ENCODE assay signal across 9 cellular contexts in the genomic region with DNA sequence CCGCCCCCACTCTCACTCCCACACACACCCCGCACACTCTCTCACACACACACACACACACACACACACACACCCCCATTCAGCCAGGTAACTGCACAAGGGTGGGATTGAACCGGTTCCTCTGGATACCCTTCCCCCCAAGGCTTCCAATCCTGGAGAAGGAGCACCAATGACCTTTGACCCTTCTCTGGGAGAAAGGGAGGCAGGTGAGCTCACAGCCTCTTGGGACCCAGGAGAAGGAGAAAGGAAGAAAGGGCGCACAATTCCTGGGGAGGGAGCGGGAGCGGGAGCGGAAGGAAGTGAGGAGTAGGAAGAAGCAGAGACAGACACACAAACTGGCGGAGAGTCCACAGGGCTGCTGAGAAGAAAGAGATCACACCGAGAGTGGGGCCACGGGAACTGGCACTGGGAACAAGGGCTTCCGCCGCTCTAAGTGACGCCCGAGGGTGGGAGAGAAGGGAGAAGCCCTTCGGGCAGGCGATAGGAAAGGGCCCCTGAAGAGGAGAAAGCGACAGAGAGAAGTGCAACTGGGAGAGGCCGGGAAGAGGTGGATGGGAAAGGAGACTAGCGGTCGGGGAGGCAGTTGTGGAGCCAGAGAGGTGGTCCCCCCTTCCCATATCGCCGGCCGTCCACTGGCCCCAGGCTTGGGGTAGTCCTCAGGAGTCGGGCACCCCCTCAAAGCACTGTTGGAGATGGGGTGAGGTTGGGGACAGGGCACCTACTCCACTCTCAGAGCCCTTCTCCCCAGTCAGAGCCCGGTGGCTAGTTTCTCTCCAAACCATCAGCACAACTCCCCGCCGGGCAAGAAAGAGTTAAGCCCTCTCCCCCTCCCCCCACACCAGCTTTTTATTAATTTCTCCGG. TPM values are rescaled to one million over a fixed set of nuclear protein-coding genes. Genes with fewer than 3 reads are reported as not detected.
A peak's percentile ranks its signal among the peaks of the same experiment; 100 is the strongest.
DNase-seq lines count a peak whose midpoint lies in the region; ATAC-seq, FAIRE-seq and TF ChIP-seq lines count a peak whose summit lies in the region.
"Had no signal": no experiment of that assay in that cellular context is flagged by ENCODE, and none has a peak within 500 bp of the region (broad histone marks: within the 10 kb centered on the region; RNA-seq: fewer than 3 reads in every experiment).

No MANE protein-coding gene starts in this region.

- H4K20me1 ChIP-seq in astrocyte (ENCODE audit: insufficient read depth, low read length) (peaks cover 20% of the 10 kb centered on the region), MM.1S (ENCODE audit: insufficient read depth, low read length) (no peaks in the 10 kb centered on the region)

- no peak for TF ChIP-seq EP300 in suprapubic skin (IDR thresholded peaks at IDR 0.05)

- H3K27ac ChIP-seq in astrocyte (ENCODE audit: low read depth, low read length) (peak overlapping the region; percentile 12), suprapubic skin (no peak overlapping the region), MM.1S (ENCODE audit: low read length) (no peak overlapping the region)

- no peaks in the 10 kb centered on the region for H3K9me3 Mint-ChIP-seq in T-helper 2 cell treated with Interferon-gamma antibody and Interleukin-4, amounts not matched to agents 5 μg/mL and 100 μg/mL, for 36 hours
- H3K9me3 Mint-ChIP-seq in astrocyte (ENCODE audit: unreplicated experiment) = no peaks in the 10 kb centered on the region

- no peak for FAIRE-seq in astrocyte (lab: Jason Lieb, UNC)
- FAIRE-seq: endometrium had no signal

- ATAC-seq in left lobe of liver = no peak
- no peak for ATAC-seq in activated CD4-positive, CD25-positive, alpha-beta regulatory T cell treated with anti-CD3 and anti-CD28 coated beads, Interleukin-2, amount 50 U/mL, for 24 hours

- peaks cover 39% of the 10 kb centered on the region for H3K27me3 Mint-ChIP-seq in T-helper 2 cell treated with Interferon-gamma antibody and Interleukin-4, amounts not matched to agents 5 μg/mL and 100 μg/mL, for 36 hours (ENCODE audit: low read depth)
- peaks cover 4% of the 10 kb centered on the region for H3K27me3 Mint-ChIP-seq in astrocyte (ENCODE audit: low read depth, unreplicated experiment)

- no peak for TF ChIP-seq CTCF in astrocyte (IDR thresholded peaks at IDR 0.05; ENCODE audit: insufficient read depth, low read depth, low read length)
- no peak for TF ChIP-seq CTCF in suprapubic skin (IDR thresholded peaks at IDR 0.05)
- no peak for TF ChIP-seq CTCF in MM.1S (IDR thresholded peaks at IDR 0.05; ENCODE audit: low read length)

- no peak for DNase-seq in T-helper 2 cell treated with Interferon-gamma antibody and Interleukin-4, amounts not matched to agents 5 μg/mL and 100 μg/mL, for 36 hours (ENCODE audit: low spot score)
- DNase-seq in T-helper 2 cell (no peak), astrocyte (ENCODE audit: low read depth) (no peak), left lobe of liver (ENCODE audit: low spot score) (peak; percentile 42), suprapubic skin (ENCODE audit: low spot score in 2 of 2) (no peak), MM.1S (no peak)
- no peak for DNase-seq in stimulated activated CD4-positive, alpha-beta T cell treated with anti-CD3 and anti-CD28 coated beads, Interleukin-15, amount 100 ng/mL, for 24 hours

- peak overlapping the region; percentile 51 for H3K27ac Mint-ChIP-seq in T-helper 2 cell treated with Interferon-gamma antibody and Interleukin-4, amounts not matched to agents 5 μg/mL and 100 μg/mL, for 36 hours
- peak overlapping the region; percentile 90 for H3K27ac Mint-ChIP-seq in astrocyte (ENCODE audit: unreplicated experiment)

- peaks cover 11% of the 10 kb centered on the region; the same call in 1 of the 2 replicates for H3F3A ChIP-seq in MM.1S (ENCODE audit: insufficient read depth, low read length)

- H3K36me3 ChIP-seq in astrocyte (ENCODE audit: insufficient read depth, low read length) = no peaks in the 10 kb centered on the region
- H3K36me3 ChIP-seq in suprapubic skin = no peaks in the 10 kb centered on the region
- no peaks in the 10 kb centered on the region for H3K36me3 ChIP-seq in MM.1S (replicated peaks; ENCODE audit: insufficient read depth, low read length)

- H3K79me2 ChIP-seq in astrocyte (ENCODE audit: insufficient read depth, low read length) (peaks cover 5% of the 10 kb centered on the region), MM.1S (ENCODE audit: low read length) (no peaks in the 10 kb centered on the region)

- H3K36me3 Mint-ChIP-seq in T-helper 2 cell treated with Interferon-gamma antibody and Interleukin-4, amounts not matched to agents 5 μg/mL and 100 μg/mL, for 36 hours (ENCODE audit: low read depth) = peaks cover 22% of the 10 kb centered on the region
- H3K36me3 Mint-ChIP-seq in astrocyte (ENCODE audit: low read depth, unreplicated experiment) = no peaks in the 10 kb centered on the region

- H2AFZ ChIP-seq in astrocyte (ENCODE audit: low read depth, low read length) (peak overlapping the region; percentile 62), MM.1S (ENCODE audit: low read length) (no peak overlapping the region)

- peaks cover 32% of the 10 kb centered on the region for H3K4me1 Mint-ChIP-seq in T-helper 2 cell treated with Interferon-gamma antibody and Interleukin-4, amounts not matched to agents 5 μg/mL and 100 μg/mL, for 36 hours (ENCODE audit: low read depth)
- H3K4me1 Mint-ChIP-seq in astrocyte (ENCODE audit: low read depth, unreplicated experiment) = peaks cover 21% of the 10 kb centered on the region

- H3K9me2 ChIP-seq in MM.1S (replicated peaks; ENCODE audit: insufficient read depth, low read length) = no peaks in the 10 kb centered on the region

- H3K9me3 ChIP-seq in astrocyte (ENCODE audit: insufficient read depth, low read depth, low read length) (no peaks in the 10 kb centered on the region), suprapubic skin (no peaks in the 10 kb centered on the region), MM.1S (replicated peaks; ENCODE audit: insufficient read depth, low read length) (no peaks in the 10 kb centered on the region)

- TF ChIP-seq POLR2A in suprapubic skin (IDR thresholded peaks at IDR 0.05) = no peak

- H3K27me3 ChIP-seq in astrocyte (ENCODE audit: insufficient read depth, low read length) = no peaks in the 10 kb centered on the region
- peaks cover 25% of the 10 kb centered on the region for H3K27me3 ChIP-seq in suprapubic skin
- H3K27me3 ChIP-seq in MM.1S (replicated peaks; ENCODE audit: insufficient read depth, low read length) = peaks cover 12% of the 10 kb centered on the region

- H3K4me2 ChIP-seq in astrocyte (ENCODE audit: low read length) (peak overlapping the region; percentile 95), MM.1S (ENCODE audit: low read depth, low read length) (no peak overlapping the region)

- peak overlapping the region; percentile 79 for H3K9ac ChIP-seq in astrocyte (ENCODE audit: low read length)
- no peak overlapping the region for H3K9ac ChIP-seq in MM.1S (ENCODE audit: low read length)

- 30% methylated on average over 27 of the region's 28 CpGs for WGBS in suprapubic skin

- H3K4me3 ChIP-seq in astrocyte (ENCODE audit: insufficient read depth, low read depth, low read length) = peak overlapping the region; percentile 68
- peak overlapping the region; percentile 55 for H3K4me3 ChIP-seq in suprapubic skin
- H3K4me3 ChIP-seq in MM.1S (ENCODE audit: low read length) = no peak overlapping the region

- H3K4me1 ChIP-seq in astrocyte (ENCODE audit: insufficient read depth, low read length) = peaks cover 23% of the 10 kb centered on the region
- peaks cover 35% of the 10 kb centered on the region for H3K4me1 ChIP-seq in suprapubic skin
- H3K4me1 ChIP-seq in MM.1S (ENCODE audit: low read length) = peaks cover 11% of the 10 kb centered on the region

- H3K4me3 Mint-ChIP-seq in T-helper 2 cell treated with Interferon-gamma antibody and Interleukin-4, amounts not matched to agents 5 μg/mL and 100 μg/mL, for 36 hours = peak overlapping the region; percentile 41
- H3K4me3 Mint-ChIP-seq in astrocyte (ENCODE audit: unreplicated experiment) = peak overlapping the region; percentile 93

RNA-seq across cellular contexts. Expression of gene SAMD14, which starts 1.3 kb away (rescaled TPM):
- total RNA-seq in astrocyte = 9.7 and 10.8 TPM in 2 replicates
- 1.9 TPM for total RNA-seq in left lobe of liver
- total RNA-seq in suprapubic skin = under 1 TPM in 1 of 4 donors, not detected in 3; 0.68 TPM

RNA-seq across cellular contexts. Expression of gene PPP1R9B, which starts 21.8 kb away (rescaled TPM):
- total RNA-seq in astrocyte = 73.6 and 75.9 TPM in 2 replicates
- total RNA-seq in left lobe of liver = 18.1 TPM
- total RNA-seq in suprapubic skin = 10 to 100 TPM; 21.5 to 26.2 (median 23.7) TPM

RNA-seq across cellular contexts. Expression of gene PDK2, which starts 33.5 kb away (rescaled TPM):
- total RNA-seq in astrocyte (25.8 and 26.8 TPM in 2 replicates), left lobe of liver (52.0 TPM), suprapubic skin (100 to 1,000 TPM in 2 of 4 donors, 10 to 100 TPM in 2; 33.2 to 114 (median 69.6) TPM)

RNA-seq across cellular contexts. Expression of gene SGCA, which starts 37.1 kb away (rescaled TPM):
- total RNA-seq in astrocyte (0.32 TPM in 1 of 2 replicates, not detected in the other), left lobe of liver (1.0 TPM), suprapubic skin (1 to 10 TPM; 2.1 to 5.8 (median 4.0) TPM)
